8 cellular contexts compared by ENCODE assay signal in genomic region chr3:160402249-160403027, GRCh38. TPM values are rescaled to one million over a fixed set of nuclear protein-coding genes. Genes with fewer than 3 reads are reported as not detected.
DNase-seq lines count a peak whose midpoint lies in the region; ATAC-seq, FAIRE-seq and TF ChIP-seq lines count a peak whose summit lies in the region.

No MANE protein-coding gene starts in this region.

- FAIRE-seq in GM12892 (lab: Jason Lieb, UNC), result no peak

- DNase-seq in CD8-positive, alpha-beta memory T cell, result no peak
- DNase-seq in LHCN-M2 (ENCODE audit: low read depth), result peak; percentile 10
- no peak for DNase-seq in colonic mucosa
- DNase-seq in natural killer cell, result no peak
- no peak for DNase-seq in stimulated activated CD4-positive, alpha-beta T cell treated with anti-CD3 and anti-CD28 coated beads, Interleukin-4, amount 100 ng/mL, for 1 hour
- DNase-seq in GM12892 (ENCODE audit: insufficient read length), result no peak
- no peak for DNase-seq in stimulated activated CD4-positive, alpha-beta T cell treated with anti-CD3 and anti-CD28 coated beads, Interleukin-2, amount 100 ng/mL, for 24 hours

- H3K27ac Mint-ChIP-seq in CD8-positive, alpha-beta memory T cell, result peak overlapping the region in 5 of 8 donors; percentile 5 to 93 (median 80)
- H3K27ac Mint-ChIP-seq in natural killer cell, result peak overlapping the region; percentile 83 to 98

- H3K27ac ChIP-seq in CD8-positive, alpha-beta memory T cell (ENCODE audit: low read depth, low read length), result peak overlapping the region; percentile 5
- no peak overlapping the region for H3K27ac ChIP-seq in colonic mucosa

- no peak for TF ChIP-seq POLR2A in GM12892 (IDR thresholded peaks at IDR 0.05; ENCODE audit: low read depth, low read length)

- H3K4me3 ChIP-seq in CD8-positive, alpha-beta memory T cell (ENCODE audit: low read length), result peak overlapping the region; percentile 17
- H3K4me3 ChIP-seq in colonic mucosa, result peak overlapping the region; percentile 52

- no peaks in the 10 kb centered on the region for H3K36me3 ChIP-seq in CD8-positive, alpha-beta memory T cell (ENCODE audit: insufficient read depth, low read length)
- H3K36me3 ChIP-seq in colonic mucosa, result no peaks in the 10 kb centered on the region

- peaks cover 18% of the 10 kb centered on the region for H3K4me1 ChIP-seq in CD8-positive, alpha-beta memory T cell (ENCODE audit: insufficient read depth, low read length)
- H3K4me1 ChIP-seq in colonic mucosa, result no peaks in the 10 kb centered on the region

- H3K27me3 ChIP-seq in CD8-positive, alpha-beta memory T cell (ENCODE audit: insufficient read depth, low read length, poor library complexity, severe bottlenecking), result no peaks in the 10 kb centered on the region
- H3K27me3 ChIP-seq in colonic mucosa, result no peaks in the 10 kb centered on the region

- peak overlapping the region in 1 of 2 donors; percentile 73 for H3K9ac ChIP-seq in colonic mucosa (ENCODE audit: low read depth in 2 of 2, low read length in 2 of 2)

- intact Hi-C loops in colonic mucosa (cut with DNase I) (no loop called here), natural killer cell (cut with micrococcal nuclease) (no loop called here)

- no peaks in the 10 kb centered on the region for H3K9me3 ChIP-seq in CD8-positive, alpha-beta memory T cell (ENCODE audit: low read length)
- no peaks in the 10 kb centered on the region for H3K9me3 ChIP-seq in colonic mucosa

- peaks cover 0 to 3% (median 0%) of the 10 kb centered on the region in 5 donors for H3K9me3 Mint-ChIP-seq in CD8-positive, alpha-beta memory T cell
- no peaks in the 10 kb centered on the region for H3K9me3 Mint-ChIP-seq in natural killer cell

- H3K4me3 Mint-ChIP-seq in CD8-positive, alpha-beta memory T cell, result peak overlapping the region; percentile 53 to 99 (median 92)
- peak overlapping the region; percentile 99 for H3K4me3 Mint-ChIP-seq in natural killer cell

- CTCF ChIA-PET in CD8-positive, alpha-beta memory T cell (lab: Charles Lee), result interaction anchor here (1.6 kb wide), 1 partner anchor 10 kb away, joined by 6 read pairs; no protein-coding TSS in a partner anchor

- ATAC-seq in natural killer cell, result no peak
- ATAC-seq in GM21576 (IDR thresholded peaks at IDR 0.05; ENCODE audit: unreplicated experiment), result no peak

- TF ChIP-seq CTCF in colonic mucosa (IDR thresholded peaks at IDR 0.05), result no peak
- TF ChIP-seq CTCF in natural killer cell (IDR thresholded peaks at IDR 0.05), result no peak

- POLR2A ChIA-PET in CD8-positive, alpha-beta memory T cell (lab: Charles Lee), result no interaction called here

- peaks cover 4 to 45% (median 7%) of the 10 kb centered on the region in 3 donors for H3K36me3 Mint-ChIP-seq in CD8-positive, alpha-beta memory T cell
- H3K36me3 Mint-ChIP-seq in natural killer cell, result peaks cover 7% of the 10 kb centered on the region

- H3K27me3 Mint-ChIP-seq in CD8-positive, alpha-beta memory T cell, result peaks cover 13 to 36% of the 10 kb centered on the region in 2 donors
- H3K27me3 Mint-ChIP-seq in natural killer cell (ENCODE audit: low read depth in 2 of 2), result no peaks in the 10 kb centered on the region

- H3K4me1 Mint-ChIP-seq in CD8-positive, alpha-beta memory T cell, result peaks cover 45 to 64% (median 62%) of the 10 kb centered on the region in 3 donors
- peaks cover 50 to 59% of the 10 kb centered on the region in 2 donors for H3K4me1 Mint-ChIP-seq in natural killer cell

RNA-seq across cellular contexts. Expression of gene SMC4, which starts 3.0 kb away (rescaled TPM):
- total RNA-seq in CD8-positive, alpha-beta memory T cell, result 100 to 1,000 TPM; 120 to 123 TPM
- polyA plus RNA-seq in CD8-positive, alpha-beta memory T cell, result 45.0 TPM
- 130 and 186 TPM in 2 replicates for total RNA-seq in LHCN-M2 (2014; rRNA removed)
- polyA plus RNA-seq in LHCN-M2 (2012), result 27.8 TPM
- total RNA-seq in colonic mucosa, result 100 to 1,000 TPM in 1 of 2 donors, 10 to 100 TPM in 1; 43.1 to 134 TPM
- 10 to 100 TPM; 83.4 to 99.3 (median 92.0) TPM for total RNA-seq in natural killer cell
- polyA plus RNA-seq in GM12892 (2012; ENCODE audit: missing spikeins), result 115 TPM

RNA-seq across cellular contexts. Expression of gene IFT80, which starts 3.4 kb away (rescaled TPM):
- total RNA-seq in CD8-positive, alpha-beta memory T cell, result 10 to 100 TPM in 1 of 2 experiments, 1 to 10 TPM in 1; 9.4 to 12.9 TPM
- polyA plus RNA-seq in CD8-positive, alpha-beta memory T cell, result 3.0 TPM
- total RNA-seq in LHCN-M2 (2014; rRNA removed) (30.7 and 48.6 TPM in 2 replicates), colonic mucosa (10 to 100 TPM; 13.1 to 13.8 TPM), natural killer cell (10 to 100 TPM; 22.6 to 22.9 (median 22.9) TPM)
- polyA plus RNA-seq in LHCN-M2 (2012), result 6.7 TPM
- 17.4 TPM for polyA plus RNA-seq in GM12892 (2012; ENCODE audit: missing spikeins)

RNA-seq across cellular contexts. Expression of gene TRIM59, which starts 47.1 kb away (rescaled TPM):
- total RNA-seq in CD8-positive, alpha-beta memory T cell, result 10 to 100 TPM; 30.7 to 31.4 TPM
- 25.1 TPM for polyA plus RNA-seq in CD8-positive, alpha-beta memory T cell
- total RNA-seq in LHCN-M2 (2014; rRNA removed) (33.0 and 45.5 TPM in 2 replicates), colonic mucosa (10 to 100 TPM in 1 of 2 donors, 1 to 10 TPM in 1; 7.5 to 16.6 TPM), natural killer cell (10 to 100 TPM; 16.7 to 20.3 (median 17.9) TPM)
- 11.2 TPM for polyA plus RNA-seq in LHCN-M2 (2012)
- polyA plus RNA-seq in GM12892 (2012; ENCODE audit: missing spikeins), result 14.1 TPM
